In the genomic region with DNA sequence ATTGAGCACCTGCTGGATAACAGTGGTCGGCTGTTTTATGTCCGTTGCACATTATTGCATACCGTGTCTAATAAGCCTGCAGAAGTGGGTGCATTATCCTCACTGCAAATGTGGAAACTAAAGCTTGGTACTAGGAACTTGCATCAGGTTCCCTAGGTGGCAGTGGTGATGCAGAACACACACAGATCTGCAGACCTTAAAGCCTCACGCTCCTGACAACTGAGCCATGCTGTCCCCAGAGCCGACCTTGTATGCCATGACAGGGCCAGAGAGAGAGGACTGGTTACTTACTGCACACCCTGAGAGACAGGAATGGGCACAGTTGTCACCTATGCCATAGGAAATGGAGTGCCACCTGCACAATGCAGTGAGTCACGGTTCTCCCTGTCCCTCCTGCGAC, we compare ENCODE assay signal across 16 cellular contexts.
DNase-seq lines count a peak whose midpoint lies in the region; ATAC-seq, FAIRE-seq and TF ChIP-seq lines count a peak whose summit lies in the region.
"Had no signal": no experiment of that assay in that cellular context is flagged by ENCODE, and none has a peak within 500 bp of the region (broad histone marks: within the 10 kb centered on the region; RNA-seq: fewer than 3 reads in every experiment).

No MANE protein-coding gene starts in this region.

- peaks cover 4% of the 10 kb centered on the region for H3K4me1 ChIP-seq in Loucy (ENCODE audit: insufficient read depth, low read length, poor library complexity, severe bottlenecking)
- H3K4me1 ChIP-seq in K562 (replicated peaks in 1 of 2; ENCODE audit: control insufficient read depth in 2 of 2, insufficient read depth in 2 of 2, low read length in 2 of 2): peaks cover 0 to 12% of the 10 kb centered on the region in 2 experiments; a peak in 3 of 5 replicates

- H3K79me2 ChIP-seq in Loucy (ENCODE audit: insufficient read depth, low read length) (peaks cover 15% of the 10 kb centered on the region), K562 (ENCODE audit: control insufficient read depth, insufficient read depth, low read length) (no peaks in the 10 kb centered on the region)

- H3K9me1 ChIP-seq in K562 (ENCODE audit: control insufficient read depth, insufficient read depth, low read length): no peaks in the 10 kb centered on the region

- no peak overlapping the region for H3K27ac ChIP-seq in K562 (ENCODE audit: extremely low read depth, low read depth, low read length)

- TF ChIP-seq RAD21 in K562 (CRISPR knock-in tag; conservative IDR thresholded peaks at IDR 0.05 in 1 of 2, IDR thresholded peaks at IDR 0.05 in 1 of 2): 0 out of 4 replicates have a peak, but pooled peaks of 1 of the 2 experiments have one; percentile 8

- no peak for DNase-seq in GM06990 (ENCODE audit: extremely low read depth, insufficient read length)
- DNase-seq in K562 (ENCODE audit: extremely low read depth in 1 of 4, low spot score in 3 of 4): no peak
- DNase-seq in lung microvascular endothelial cell (ENCODE audit: low read depth in 2 of 2): peak; percentile 44 to 72
- no peak for DNase-seq in retina
- no peak for DNase-seq in activated CD8-positive, alpha-beta T cell treated with anti-CD3 and anti-CD28 coated beads for 36 hours
- DNase-seq: activated CD4-positive, alpha-beta T cell treated with anti-CD3 and anti-CD28 coated beads, Interleukin-2, amount 10 ng/mL, durations not matched to agents 24 days and 14 days; activated naive CD8-positive, alpha-beta T cell treated with anti-CD3 and anti-CD28 coated beads, Interleukin-2, amount 10 ng/mL, durations not matched to agents 7 days and 5 days; activated T-cell treated with anti-CD3 and anti-CD28 coated beads, Interleukin-2, amount 50 U/mL, for 4 hours; DMS153; NCI-H2029; SIG-M5; T-helper 9 cell had no signal

- no peak for TF ChIP-seq POLR2A in K562 (conservative IDR thresholded peaks at IDR 0.05)

- H3K36me3 ChIP-seq in GM06990 (ENCODE audit: control insufficient read depth, insufficient read depth, low read length): no peaks in the 10 kb centered on the region
- no peaks in the 10 kb centered on the region for H3K36me3 ChIP-seq in Loucy (ENCODE audit: insufficient read depth, low read length)
- no peaks in the 10 kb centered on the region for H3K36me3 ChIP-seq in K562 (ENCODE audit: control insufficient read depth, insufficient read depth, low read length)

- intact Hi-C loops in K562 (cut with micrococcal nuclease): no loop called here
- intact Hi-C loops in activated CD8-positive, alpha-beta T cell treated with anti-CD3 and anti-CD28 coated beads for 36 hours (cut with micrococcal nuclease): no loop called here

- H3K4me3 ChIP-seq in GM06990 (replicated peaks; ENCODE audit: low read depth, low read length) (no peak overlapping the region), Loucy (ENCODE audit: low read length, poor library complexity, severe bottlenecking) (no peak overlapping the region), K562 (no peak overlapping the region)

- TF ChIP-seq CTCF in GM06990 (IDR thresholded peaks at IDR 0.05; ENCODE audit: insufficient read depth, low read length, poor library complexity, severe bottlenecking) (peak; percentile 24), Loucy (conservative IDR thresholded peaks at IDR 0.05; ENCODE audit: low read length) (peak; percentile 24), K562 (IDR thresholded peaks at IDR 0.05 in 2 of 3, conservative IDR thresholded peaks at IDR 0.05 in 1 of 3; ENCODE audit: insufficient read depth in 2 of 3, low read depth in 1 of 3, low read length in 3 of 3) (0 out of 6 replicates have a peak, but pooled peaks of 1 of the 3 experiments have one; percentile 7)
- TF ChIP-seq CTCF in activated CD8-positive, alpha-beta T cell treated with anti-CD3 and anti-CD28 coated beads for 36 hours (IDR thresholded peaks at IDR 0.05): no peak

- WGBS in K562 (ENCODE audit: insufficient coverage, low coverage, missing lambda C conversion rate): 6% methylated on average over 7 of the region's 7 CpGs

- H4K20me1 ChIP-seq in Loucy (ENCODE audit: insufficient read depth, low read length, poor library complexity, severe bottlenecking) (no peaks in the 10 kb centered on the region), K562 (replicated peaks; ENCODE audit: control insufficient read depth, insufficient read depth, low read length) (no peaks in the 10 kb centered on the region; the same call in 1 of the 2 replicates)

- no peak for TF ChIP-seq EP300 in K562 (IDR thresholded peaks at IDR 0.05; ENCODE audit: low read length)

- H3K9me3 Mint-ChIP-seq in activated CD8-positive, alpha-beta T cell treated with anti-CD3 and anti-CD28 coated beads for 36 hours: no peaks in the 10 kb centered on the region
- H3K9me3 Mint-ChIP-seq: activated CD4-positive, alpha-beta T cell treated with anti-CD3 and anti-CD28 coated beads, Interleukin-2, amount 10 ng/mL, durations not matched to agents 24 days and 14 days; activated naive CD8-positive, alpha-beta T cell treated with anti-CD3 and anti-CD28 coated beads, Interleukin-2, amount 10 ng/mL, durations not matched to agents 7 days and 5 days; activated T-cell treated with anti-CD3 and anti-CD28 coated beads, Interleukin-2, amount 50 U/mL, for 4 hours; stimulated activated naive CD8-positive, alpha-beta T cell treated with anti-CD3 and anti-CD28 coated beads, Interleukin-15, Interleukin-2, amounts not matched to agents 100 ng/mL and 50 ng/mL, for 24 hours had no signal

- no peak overlapping the region for H3K27ac Mint-ChIP-seq in activated CD8-positive, alpha-beta T cell treated with anti-CD3 and anti-CD28 coated beads for 36 hours
- H3K27ac Mint-ChIP-seq: activated CD4-positive, alpha-beta T cell treated with anti-CD3 and anti-CD28 coated beads, Interleukin-2, amount 10 ng/mL, durations not matched to agents 24 days and 14 days; activated naive CD8-positive, alpha-beta T cell treated with anti-CD3 and anti-CD28 coated beads, Interleukin-2, amount 10 ng/mL, durations not matched to agents 7 days and 5 days; stimulated activated naive CD8-positive, alpha-beta T cell treated with anti-CD3 and anti-CD28 coated beads, Interleukin-15, Interleukin-2, amounts not matched to agents 100 ng/mL and 50 ng/mL, for 24 hours had no signal

- H3K4me2 ChIP-seq in Loucy (ENCODE audit: low read depth, low read length, poor library complexity, severe bottlenecking) (no peak overlapping the region), K562 (ENCODE audit: insufficient read depth, low read length) (no peak overlapping the region)

- H2AFZ ChIP-seq in Loucy (ENCODE audit: low read length) (no peak overlapping the region), K562 (ENCODE audit: low read depth, low read length) (no peak overlapping the region)

- no peaks in the 10 kb centered on the region for H3K27me3 Mint-ChIP-seq in activated CD8-positive, alpha-beta T cell treated with anti-CD3 and anti-CD28 coated beads for 36 hours
- H3K27me3 Mint-ChIP-seq: activated naive CD8-positive, alpha-beta T cell treated with anti-CD3 and anti-CD28 coated beads, Interleukin-2, amount 10 ng/mL, durations not matched to agents 7 days and 5 days; stimulated activated naive CD8-positive, alpha-beta T cell treated with anti-CD3 and anti-CD28 coated beads, Interleukin-15, Interleukin-2, amounts not matched to agents 100 ng/mL and 50 ng/mL, for 24 hours had no signal

- H3F3A ChIP-seq in Loucy (ENCODE audit: low read depth): no peaks in the 10 kb centered on the region

- H3K9me2 ChIP-seq in Loucy (replicated peaks; ENCODE audit: low read depth, low read length): no peaks in the 10 kb centered on the region

- no peaks in the 10 kb centered on the region for H3K4me1 Mint-ChIP-seq in activated CD8-positive, alpha-beta T cell treated with anti-CD3 and anti-CD28 coated beads for 36 hours (ENCODE audit: low read depth)
- H3K4me1 Mint-ChIP-seq: activated CD4-positive, alpha-beta T cell treated with anti-CD3 and anti-CD28 coated beads, Interleukin-2, amount 10 ng/mL, durations not matched to agents 24 days and 14 days; activated naive CD8-positive, alpha-beta T cell treated with anti-CD3 and anti-CD28 coated beads, Interleukin-2, amount 10 ng/mL, durations not matched to agents 7 days and 5 days had no signal

- H3K9ac ChIP-seq in Loucy (ENCODE audit: low read depth, low read length, poor library complexity, severe bottlenecking) (no peak overlapping the region), K562 (ENCODE audit: insufficient read depth in 1 of 2, low read depth in 2 of 2, low read length in 2 of 2) (no peak overlapping the region)

- CTCF ChIA-PET in K562 (lab: Yijun Ruan, JAX; ENCODE audit: low intra/inter-chr PET ratio): no interaction called here
- CTCF ChIA-PET in activated CD8-positive, alpha-beta T cell treated with anti-CD3 and anti-CD28 coated beads for 36 hours (lab: Charles Lee): no interaction called here

- H3K4me3 Mint-ChIP-seq in activated CD8-positive, alpha-beta T cell treated with anti-CD3 and anti-CD28 coated beads for 36 hours: no peak overlapping the region
- H3K4me3 Mint-ChIP-seq: activated CD4-positive, alpha-beta T cell treated with anti-CD3 and anti-CD28 coated beads, Interleukin-2, amount 10 ng/mL, durations not matched to agents 24 days and 14 days; activated naive CD8-positive, alpha-beta T cell treated with anti-CD3 and anti-CD28 coated beads, Interleukin-2, amount 10 ng/mL, durations not matched to agents 7 days and 5 days; activated T-cell treated with anti-CD3 and anti-CD28 coated beads, Interleukin-2, amount 50 U/mL, for 4 hours; stimulated activated naive CD8-positive, alpha-beta T cell treated with anti-CD3 and anti-CD28 coated beads, Interleukin-15, Interleukin-2, amounts not matched to agents 100 ng/mL and 50 ng/mL, for 24 hours had no signal

- H3K27me3 ChIP-seq in GM06990 (replicated peaks; ENCODE audit: control insufficient read depth, insufficient read depth, low read length): peaks cover 1% of the 10 kb centered on the region
- no peaks in the 10 kb centered on the region for H3K27me3 ChIP-seq in Loucy (ENCODE audit: insufficient read depth, low read length, poor library complexity, severe bottlenecking)
- peaks cover 7 to 35% of the 10 kb centered on the region in 2 experiments; a peak in 3 of 5 replicates for H3K27me3 ChIP-seq in K562 (ENCODE audit: control insufficient read depth in 2 of 2, insufficient read depth in 2 of 2, low read length in 2 of 2)

- ATAC-seq in K562 (no peak; the same call in 2 of the 3 replicates), GM21447 (IDR thresholded peaks at IDR 0.05; ENCODE audit: unreplicated experiment) (no peak)
- no peak for ATAC-seq in activated CD8-positive, alpha-beta T cell treated with anti-CD3 and anti-CD28 coated beads for 36 hours
- ATAC-seq: activated T-cell treated with anti-CD3 and anti-CD28 coated beads, Interleukin-2, amount 50 U/mL, for 4 hours had no signal

- no TSS peak for BruUV-seq in K562 (replicated peaks; lab: Mats Ljungman, UMichigan)

- no peaks in the 10 kb centered on the region for H3K36me3 Mint-ChIP-seq in activated CD8-positive, alpha-beta T cell treated with anti-CD3 and anti-CD28 coated beads for 36 hours (ENCODE audit: low read depth)
- H3K36me3 Mint-ChIP-seq: activated naive CD8-positive, alpha-beta T cell treated with anti-CD3 and anti-CD28 coated beads, Interleukin-2, amount 10 ng/mL, durations not matched to agents 7 days and 5 days had no signal

- FAIRE-seq in K562 (lab: Jason Lieb, UNC): no peak
- FAIRE-seq: keratinocyte had no signal

- POLR2A ChIA-PET in K562 (lab: Yijun Ruan, JAX): interaction anchor here (0.5 to 1.1 kb wide), 2 partner anchors 9 to 582 kb away, joined by 3 read pairs; no protein-coding TSS in a partner anchor
- POLR2A ChIA-PET in activated CD8-positive, alpha-beta T cell treated with anti-CD3 and anti-CD28 coated beads for 36 hours (lab: Charles Lee): no interaction called here

- in situ Hi-C loops in K562 (cut with MboI): no loop called here

- H3K9me3 ChIP-seq in Loucy (ENCODE audit: insufficient read depth, low read depth, low read length) (no peaks in the 10 kb centered on the region), K562 (replicated peaks; ENCODE audit: control insufficient read depth, insufficient read depth, low read depth, low read length) (no peaks in the 10 kb centered on the region)

Comparison
In these comparisons a context has a peak if more than half of its experiments do, and no peak if none do; other contexts are left out.
1. DNase-seq: peak in lung microvascular endothelial cell (2 of 2); none in GM06990 (single experiment), K562 (0 of 4), retina (single experiment) and activated CD8-positive, alpha-beta T cell treated with anti-CD3 and anti-CD28 coated beads for 36 hours (single experiment).